Comparison of ENCODE assay signal across 31 cellular contexts in genomic region chr6:11613336-11613735, GRCh38.
A peak's percentile ranks its signal among the peaks of the same experiment; 100 is the strongest.
DNase-seq lines count a peak whose midpoint lies in the region; ATAC-seq, FAIRE-seq and TF ChIP-seq lines count a peak whose summit lies in the region.
"Had no signal": no experiment of that assay in that cellular context is flagged by ENCODE, and none has a peak within 500 bp of the region (broad histone marks: within the 10 kb centered on the region; RNA-seq: fewer than 3 reads in every experiment).

No MANE protein-coding gene starts in this region.

- DNase-seq in GM23248 (no peak), SJSA1 (ENCODE audit: low read depth in 1 of 2, low spot score in 2 of 2) (no peak), keratinocyte (ENCODE audit: low read depth, low spot score) (no peak), Calu3 (no peak), NCI-H2107 (lab: John Stamatoyannopoulos, UW) (no peak), Right ventricle myocardium superior (no peak), NCI-H1930 (lab: John Stamatoyannopoulos, UW) (no peak)
- DNase-seq: activated CD4-positive, alpha-beta memory T cell treated with anti-CD3 and anti-CD28 coated beads for 36 hours; activated CD4-positive, CD25-positive, alpha-beta regulatory T cell treated with anti-CD3 and anti-CD28 coated beads, Interleukin-2, amount 50 U/mL, for 72 hours; activated CD8-positive, alpha-beta memory T cell treated with anti-CD3 and anti-CD28 coated beads, Interleukin-2, amount 50 U/mL, for 48 hours; anterior cingulate cortex; endodermal cell; NCI-H1092 treated with DMSO at 0.1 percent for 48 hours; NCI-H187 treated with DMSO at 0.1 percent for 48 hours; NCI-H524 treated with DMSO at 0.1 percent for 48 hours; nephron progenitor cell; NK-92 treated with Interleukin-12 subunit alpha and Interleukin-12 subunit beta, amount 100 ng/mL, for 24 hours; pancreas; stimulated activated CD4-positive, alpha-beta T cell treated with anti-CD3 and anti-CD28 coated beads, Interleukin-4, amount 100 ng/mL, for 4 hours; substantia nigra; T-helper 17 cell had no signal

- no peaks in the 10 kb centered on the region for H3K36me3 ChIP-seq in GM23248 (ENCODE audit: low read depth)
- peaks cover 4% of the 10 kb centered on the region; the same call in 1 of the 2 replicates for H3K36me3 ChIP-seq in SJSA1
- H3K36me3 ChIP-seq in keratinocyte (ENCODE audit: control insufficient read depth in 2 of 2, extremely low read depth in 1 of 2, insufficient read depth in 2 of 2, low read length in 2 of 2) = no peaks in the 10 kb centered on the region
- H3K36me3 ChIP-seq in skeletal muscle tissue (ENCODE audit: control insufficient read depth in 3 of 3, insufficient read depth in 3 of 3, low read length in 3 of 3) = no peaks in the 10 kb centered on the region
- H3K36me3 ChIP-seq: pancreas, right atrium auricular region had no signal

- H3K4me2 ChIP-seq in GM23248 (ENCODE audit: unreplicated experiment) (no peak overlapping the region), keratinocyte (ENCODE audit: control insufficient read depth, extremely low read depth, insufficient read depth, low read depth, low read length) (peak overlapping the region; percentile 17)

- no peak overlapping the region for H2AFZ ChIP-seq in GM23248
- H2AFZ ChIP-seq in keratinocyte (ENCODE audit: control insufficient read depth, low read length) = no peak overlapping the region

- H3K4me1 ChIP-seq in GM23248 (ENCODE audit: insufficient read depth) (peaks cover 52% of the 10 kb centered on the region), SJSA1 (replicated peaks) (peaks cover 71% of the 10 kb centered on the region), keratinocyte (ENCODE audit: control insufficient read depth, extremely low read depth, insufficient read depth, low read length) (peaks cover 10% of the 10 kb centered on the region), skeletal muscle tissue (ENCODE audit: control insufficient read depth in 3 of 3, insufficient read depth in 3 of 3, low read length in 3 of 3) (peaks cover 5 to 10% (median 9%) of the 10 kb centered on the region in 3 donors)
- H3K4me1 ChIP-seq: pancreas had no signal

- ATAC-seq in Right ventricle myocardium superior (ENCODE audit: poor library complexity) = no peak
- ATAC-seq: Panc1; stimulated activated memory B cell treated with anti-CD40 and anti-IgM and Interleukin-4, amounts not matched to agents 10 μg/mL and 1 μg/mL and 100 μg/mL, for 72 hours; T-helper 17 cell had no signal

- H3K27me3 Mint-ChIP-seq in Calu3 (ENCODE audit: unreplicated experiment) = no peaks in the 10 kb centered on the region

- H3K9me1 ChIP-seq in keratinocyte (ENCODE audit: control insufficient read depth, extremely low read depth, insufficient read depth, low read length) = no peaks in the 10 kb centered on the region

- CTCF ChIA-PET in Calu3 (lab: Charles Lee) = no interaction called here

- no peaks in the 10 kb centered on the region for H3K9me2 ChIP-seq in GM23248 (ENCODE audit: insufficient read depth)

- H3F3A ChIP-seq in GM23248 (ENCODE audit: insufficient read depth) = peaks cover 46% of the 10 kb centered on the region

- H3K27me3 ChIP-seq in GM23248 (replicated peaks; ENCODE audit: insufficient read depth) (no peaks in the 10 kb centered on the region), SJSA1 (replicated peaks) (no peaks in the 10 kb centered on the region), keratinocyte (ENCODE audit: control insufficient read depth, extremely low read depth, insufficient read depth, low read length) (no peaks in the 10 kb centered on the region), skeletal muscle tissue (ENCODE audit: control insufficient read depth in 3 of 3, insufficient read depth in 3 of 3, low read length in 3 of 3) (no peaks in the 10 kb centered on the region)
- H3K27me3 ChIP-seq: pancreas, right atrium auricular region had no signal

- H3K27ac Mint-ChIP-seq in Calu3 (ENCODE audit: unreplicated experiment) = no peak overlapping the region
- H3K27ac Mint-ChIP-seq: activated CD4-positive, alpha-beta memory T cell treated with anti-CD3 and anti-CD28 coated beads for 36 hours; activated naive CD8-positive, alpha-beta T cell; activated T-helper 2 cell treated with anti-CD3 and anti-CD28 coated beads, Interferon-gamma antibody, Interleukin-2, Interleukin-4, amounts not matched to agents 10 μg/mL and 5 μg/mL and 100 μg/mL, durations not matched to agents 14 hours and 24 hours and 36 hours; CD14-positive monocyte; endodermal cell; IgD-negative memory B cell; nephron progenitor cell; stimulated activated memory B cell treated with anti-CD40 and anti-IgM and Interleukin-4, amounts not matched to agents 10 μg/mL and 1 μg/mL and 100 μg/mL, for 72 hours; T-helper 17 cell had no signal

- in situ Hi-C loops in GM23248 (cut with MboI) = loop anchor here (25.0 kb wide), 1 partner anchor 1274 kb away; no protein-coding TSS in a partner anchor

- H3K9me3 Mint-ChIP-seq in Calu3 (ENCODE audit: low read depth, unreplicated experiment) = no peaks in the 10 kb centered on the region
- H3K9me3 Mint-ChIP-seq: activated CD4-positive, alpha-beta memory T cell treated with anti-CD3 and anti-CD28 coated beads for 36 hours; activated T-helper 2 cell treated with anti-CD3 and anti-CD28 coated beads, Interferon-gamma antibody, Interleukin-2, Interleukin-4, amounts not matched to agents 10 μg/mL and 5 μg/mL and 100 μg/mL, durations not matched to agents 14 hours and 24 hours and 36 hours; endodermal cell; IgD-negative memory B cell; nephron progenitor cell; stimulated activated memory B cell treated with anti-CD40 and anti-IgM and Interleukin-4, amounts not matched to agents 10 μg/mL and 1 μg/mL and 100 μg/mL, for 72 hours had no signal

- peak overlapping the region; percentile 89 for H3K27ac ChIP-seq in GM23248
- H3K27ac ChIP-seq in SJSA1 = peak overlapping the region; percentile 99
- no peak overlapping the region for H3K27ac ChIP-seq in keratinocyte (ENCODE audit: control insufficient read depth, insufficient read depth, low read length)
- peak overlapping the region; percentile 72 for H3K27ac ChIP-seq in skeletal muscle tissue (ENCODE audit: low read depth, low read length)
- H3K27ac ChIP-seq: pancreas had no signal

- no peaks in the 10 kb centered on the region for H4K20me1 ChIP-seq in GM23248 (ENCODE audit: insufficient read depth)
- H4K20me1 ChIP-seq in keratinocyte (ENCODE audit: control insufficient read depth, extremely low read depth, insufficient read depth, low read length) = no peaks in the 10 kb centered on the region

- FAIRE-seq in keratinocyte (lab: Jason Lieb, UNC) = no peak
- FAIRE-seq: GM12892, islet of Langerhans, pancreas had no signal

- no peak overlapping the region for H3K4me3 Mint-ChIP-seq in Calu3 (ENCODE audit: low read depth, unreplicated experiment)
- H3K4me3 Mint-ChIP-seq: activated CD4-positive, alpha-beta memory T cell treated with anti-CD3 and anti-CD28 coated beads for 36 hours; activated naive CD8-positive, alpha-beta T cell; CD14-positive monocyte; endodermal cell; IgD-negative memory B cell; nephron progenitor cell; stimulated activated memory B cell treated with anti-CD40 and anti-IgM and Interleukin-4, amounts not matched to agents 10 μg/mL and 1 μg/mL and 100 μg/mL, for 72 hours; T-helper 17 cell had no signal

- H3K9me3 ChIP-seq in GM23248 (ENCODE audit: low read depth) = no peaks in the 10 kb centered on the region
- no peaks in the 10 kb centered on the region for H3K9me3 ChIP-seq in SJSA1 (replicated peaks)
- H3K9me3 ChIP-seq in keratinocyte (ENCODE audit: control insufficient read depth, low read depth, low read length) = no peaks in the 10 kb centered on the region
- H3K9me3 ChIP-seq in skeletal muscle tissue (ENCODE audit: control insufficient read depth in 3 of 3, low read length in 3 of 3) = no peaks in the 10 kb centered on the region
- H3K9me3 ChIP-seq: pancreas, right atrium auricular region had no signal

- H3K4me3 ChIP-seq in GM23248 (no peak overlapping the region), SJSA1 (no peak overlapping the region), keratinocyte (ENCODE audit: control insufficient read depth in 2 of 3, extremely low read depth in 1 of 3, insufficient read depth in 2 of 3, low read depth in 1 of 3, low read length in 3 of 3) (no peak overlapping the region), skeletal muscle tissue (ENCODE audit: low read length in 3 of 3) (no peak overlapping the region)
- H3K4me3 ChIP-seq: pancreas, right atrium auricular region had no signal

- H3K79me2 ChIP-seq in GM23248 (ENCODE audit: insufficient read depth) (no peaks in the 10 kb centered on the region), keratinocyte (ENCODE audit: control insufficient read depth, insufficient read depth, low read length) (no peaks in the 10 kb centered on the region)

- no peak overlapping the region for H3K9ac ChIP-seq in GM23248
- H3K9ac ChIP-seq in keratinocyte (ENCODE audit: control insufficient read depth, extremely low read depth, insufficient read depth, low read length) = no peak overlapping the region
- no peak overlapping the region for H3K9ac ChIP-seq in skeletal muscle tissue (ENCODE audit: low read depth in 1 of 3, low read length in 3 of 3)

- dilution Hi-C loops in keratinocyte (cut with MboI; ENCODE audit: extremely low pct_ligation_motif_present, low sequenced_read_pairs) = no loop called here

- BruUV-seq in Calu3 (replicated peaks; lab: Mats Ljungman, UMichigan) = no TSS peak

- TF ChIP-seq CTCF in keratinocyte (optimal IDR thresholded peaks at IDR 0.05 in 1 of 3, IDR thresholded peaks at IDR 0.05 in 1 of 3, conservative IDR thresholded peaks at IDR 0.05 in 1 of 3; ENCODE audit: extremely low read depth in 1 of 3, insufficient read depth in 2 of 3, low read length in 3 of 3) (no peak), Calu3 (IDR thresholded peaks at IDR 0.05; ENCODE audit: unreplicated experiment) (no peak)

- 97 to 100% methylated on average over 1 of the region's 1 CpG for WGBS in GM23248 (ENCODE audit: low coverage in 1 of 2, low lambda C conversion rate in 2 of 2, missing lambda C conversion rate in 2 of 2), 2 experiments

- no peaks in the 10 kb centered on the region for H3K4me1 Mint-ChIP-seq in Calu3 (ENCODE audit: low read depth, unreplicated experiment)
- H3K4me1 Mint-ChIP-seq: IgD-negative memory B cell; stimulated activated memory B cell treated with anti-CD40 and anti-IgM and Interleukin-4, amounts not matched to agents 10 μg/mL and 1 μg/mL and 100 μg/mL, for 72 hours had no signal

- H3K36me3 Mint-ChIP-seq in Calu3 (ENCODE audit: insufficient read depth, unreplicated experiment) = no peaks in the 10 kb centered on the region
- H3K36me3 Mint-ChIP-seq: activated CD4-positive, alpha-beta memory T cell treated with anti-CD3 and anti-CD28 coated beads for 36 hours; activated naive CD8-positive, alpha-beta T cell; CD14-positive monocyte; IgD-negative memory B cell; stimulated activated memory B cell treated with anti-CD40 and anti-IgM and Interleukin-4, amounts not matched to agents 10 μg/mL and 1 μg/mL and 100 μg/mL, for 72 hours had no signal

- intact Hi-C loops in Calu3 (cut with micrococcal nuclease; ENCODE audit: unreplicated experiment) = loop anchor here (5.0 kb wide), 1 partner anchor 39 kb away; no protein-coding TSS in a partner anchor
- intact Hi-C loops in Right ventricle myocardium superior (cut with DNase I) = no loop called here
